ENCODE assay signal across 15 cellular contexts in the genomic region with DNA sequence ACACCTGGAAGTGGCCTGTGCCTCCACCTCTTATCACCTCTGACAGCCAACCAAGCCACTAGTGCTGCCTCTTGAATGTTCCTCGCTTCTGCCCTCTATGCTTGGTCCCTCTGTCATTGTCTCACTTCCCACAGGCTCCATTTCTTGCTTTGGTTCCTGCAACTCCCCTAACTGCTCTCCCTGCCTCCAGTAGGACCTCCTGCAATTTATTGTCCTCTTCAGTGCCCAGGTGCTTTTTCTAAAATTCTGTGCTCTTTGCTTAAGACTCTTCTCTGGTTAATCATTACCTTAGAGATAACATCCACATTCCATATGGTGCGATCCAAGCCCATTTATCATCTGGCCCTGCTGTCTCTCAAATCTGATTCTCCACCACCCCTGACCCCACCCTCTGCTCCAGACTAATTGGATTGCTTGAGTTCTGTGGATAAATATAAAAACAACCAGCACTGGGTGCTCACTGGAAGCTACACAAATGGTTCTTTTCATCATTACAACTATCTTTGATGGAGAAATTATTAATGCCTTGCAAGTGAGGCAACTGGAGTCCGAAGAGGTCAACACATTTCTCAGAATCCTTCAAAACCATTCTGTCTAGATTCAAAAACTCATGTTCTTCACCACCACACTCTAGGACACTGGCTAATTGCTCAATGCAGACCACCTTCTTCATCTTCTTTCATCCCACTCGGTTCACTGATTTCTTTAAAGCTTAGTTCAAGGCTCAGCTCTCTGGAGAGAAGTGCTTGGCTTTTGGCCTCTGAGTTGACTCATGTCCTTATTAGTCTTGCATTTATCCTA. TPM values are rescaled to one million over a fixed set of nuclear protein-coding genes. Genes with fewer than 3 reads are reported as not detected.
DNase-seq lines count a peak whose midpoint lies in the region; ATAC-seq and TF ChIP-seq lines count a peak whose summit lies in the region.
"Had no signal": no experiment of that assay in that cellular context is flagged by ENCODE, and none has a peak within 500 bp of the region (broad histone marks: within the 10 kb centered on the region; RNA-seq: fewer than 3 reads in every experiment).

No MANE protein-coding gene starts in this region.

- H3K9me3 ChIP-seq in mucosa of descending colon (no peaks in the 10 kb centered on the region), vagina (no peaks in the 10 kb centered on the region)

- DNase-seq in DMS53 treated with DMSO at 0.1 percent for 48 hours (lab: John Stamatoyannopoulos, UW; ENCODE audit: unreplicated experiment) (peak; percentile 81), NCI-H82 treated with DMSO at 0.1 percent for 48 hours (lab: John Stamatoyannopoulos, UW; ENCODE audit: unreplicated experiment) (peak; percentile 77), mucosa of descending colon (no peak), KBM-7 (no peak), vagina (ENCODE audit: extremely low spot score in 2 of 2) (no peak)
- DNase-seq in activated T-cell treated with anti-CD3 and anti-CD28 coated beads, Interleukin-2, amount 50 U/mL, for 48 hours: no peak
- DNase-seq: CD8-positive, alpha-beta T cell; COR-L47; DMS79; H7; IMR-90 had no signal

- H3K4me1 ChIP-seq in mucosa of descending colon (ENCODE audit: low read depth) (no peaks in the 10 kb centered on the region), vagina (no peaks in the 10 kb centered on the region)

- no peak for TF ChIP-seq POLR2A in vagina (IDR thresholded peaks at IDR 0.05)

- in situ Hi-C loops in KBM-7 (cut with MboI; ENCODE audit: low pct_unique_long_range_greater_than_20kb, low sequenced_read_pairs): no loop called here

- no peaks in the 10 kb centered on the region for H3K27me3 ChIP-seq in vagina

- H3K4me3 ChIP-seq in mucosa of descending colon: no peak overlapping the region
- no peak overlapping the region for H3K4me3 ChIP-seq in vagina
- H3K4me3 ChIP-seq: GM23338 had no signal

- peak; percentile 66 for ATAC-seq in mucosa of descending colon
- ATAC-seq: CD8-positive, alpha-beta T cell; GM23338 had no signal

- TF ChIP-seq CTCF in mucosa of descending colon (IDR thresholded peaks at IDR 0.05) (no peak), vagina (IDR thresholded peaks at IDR 0.05) (no peak)

- no peak overlapping the region for H3K27ac ChIP-seq in vagina
- H3K27ac ChIP-seq: HL-60 had no signal

- intact Hi-C loops in mucosa of descending colon (cut with DNase I, micrococcal nuclease) (no loop called here), vagina (cut with DNase I) (no loop called here)

- H3K36me3 ChIP-seq in mucosa of descending colon (ENCODE audit: low read depth) (no peaks in the 10 kb centered on the region), vagina (no peaks in the 10 kb centered on the region)

RNA-seq across cellular contexts. Expression of a gene that starts 47.2 kb away (rescaled TPM):
- 10 to 100 TPM in 2 of 3 donors, 1 to 10 TPM in 1; 6.2 to 25.3 (median 11.9) TPM for total RNA-seq in mucosa of descending colon
- not detected for total RNA-seq in vagina
- total RNA-seq: A673; CD8-positive, alpha-beta T cell; G401; GM23338; IMR-90 had no signal

Comparison
In these comparisons a context has a peak if more than half of its experiments do, and no peak if none do; other contexts are left out.
1. DNase-seq: peak in DMS53 treated with DMSO at 0.1 percent for 48 hours (single experiment) and NCI-H82 treated with DMSO at 0.1 percent for 48 hours (single experiment); none in mucosa of descending colon (0 of 3), KBM-7 (single experiment), vagina (0 of 2) and activated T-cell treated with anti-CD3 and anti-CD28 coated beads, Interleukin-2, amount 50 U/mL, for 48 hours (0 of 2).